In the genomic region with DNA sequence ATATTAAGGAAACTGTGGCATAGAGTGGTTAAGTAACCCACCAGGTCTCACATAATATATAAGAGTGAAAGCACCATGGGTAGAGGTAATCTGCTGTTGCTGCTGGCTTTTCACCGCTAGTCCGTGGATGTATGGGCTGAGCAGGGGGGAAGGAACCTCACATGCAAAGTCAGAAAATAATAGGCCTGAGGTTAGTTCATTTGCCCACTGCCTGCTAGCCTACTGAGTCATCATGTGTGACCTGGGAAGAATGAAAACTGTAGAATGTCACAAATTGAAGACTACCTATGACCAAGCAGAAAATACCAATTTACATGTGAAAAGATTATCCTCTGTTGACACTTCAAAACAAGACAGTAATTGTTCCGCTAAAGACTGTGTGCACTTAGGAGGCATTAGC, we compare ENCODE assay signal across 24 cellular contexts.
DNase-seq lines count a peak whose midpoint lies in the region; ATAC-seq and TF ChIP-seq lines count a peak whose summit lies in the region.
"Had no signal": no experiment of that assay in that cellular context is flagged by ENCODE, and none has a peak within 500 bp of the region (broad histone marks: within the 10 kb centered on the region; RNA-seq: fewer than 3 reads in every experiment).

No MANE protein-coding gene starts in this region.

- H3K27me3 Mint-ChIP-seq in WTC11 (ENCODE audit: low read depth) = no peaks in the 10 kb centered on the region
- H3K27me3 Mint-ChIP-seq: activated naive CD8-positive, alpha-beta T cell; activated T-helper 17 cell treated with anti-CD3 and anti-CD28 coated beads, Interleukin-2, amount 50 U/mL, for 72 hours; T-helper 17 cell; type B pancreatic cell had no signal

- H3K9me3 ChIP-seq in sigmoid colon = no peaks in the 10 kb centered on the region
- H3K9me3 ChIP-seq: BLaER1 treated with 17β-estradiol and CSF1 and Interleukin-3, amounts not matched to agents 10 nM and 100 nM; mucosa of descending colon had no signal

- POLR2A ChIA-PET in WTC11 (lab: Charles Lee) = no interaction called here

- intact Hi-C loops in sigmoid colon (cut with DNase I) = no loop called here

- no peaks in the 10 kb centered on the region for H3K27me3 ChIP-seq in sigmoid colon
- H3K27me3 ChIP-seq: BLaER1 treated with 17β-estradiol and CSF1 and Interleukin-3, amounts not matched to agents 10 nM and 100 nM had no signal

- TF ChIP-seq CTCF in WTC11 (IDR thresholded peaks at IDR 0.05) = no peak
- TF ChIP-seq CTCF in sigmoid colon (IDR thresholded peaks at IDR 0.05) = no peak

- no peak overlapping the region for H3K27ac ChIP-seq in sigmoid colon
- H3K27ac ChIP-seq: BLaER1 treated with 17β-estradiol and CSF1 and Interleukin-3, amounts not matched to agents 10 nM and 100 nM had no signal

- H3K4me1 Mint-ChIP-seq in WTC11 = peaks cover 5% of the 10 kb centered on the region; the same call in 1 of the 2 replicates
- H3K4me1 Mint-ChIP-seq: activated T-helper 17 cell treated with anti-CD3 and anti-CD28 coated beads, Interleukin-2, amount 50 U/mL, for 72 hours; T-helper 17 cell had no signal

- no peaks in the 10 kb centered on the region for H3K36me3 ChIP-seq in sigmoid colon
- H3K36me3 ChIP-seq: BLaER1 treated with 17β-estradiol and CSF1 and Interleukin-3, amounts not matched to agents 10 nM and 100 nM had no signal

- WGBS in sigmoid colon, 2 donors = 84 to 86% methylated on average over 3 of the region's 3 CpGs

- TF ChIP-seq POLR2A in sigmoid colon (IDR thresholded peaks at IDR 0.05) = no peak

- DNase-seq in NCI-H2227 treated with DMSO at 0.1 percent for 48 hours (lab: John Stamatoyannopoulos, UW) (peak; percentile 3), NCI-H2227 (lab: John Stamatoyannopoulos, UW; ENCODE audit: unreplicated experiment) (no peak), NCI-H1105 treated with DMSO at 0.1 percent for 48 hours (lab: John Stamatoyannopoulos, UW) (peak; percentile 49), WTC11 (ENCODE audit: low spot score) (no peak), renal cortical epithelial cell (ENCODE audit: low read depth) (peak; percentile 59), sigmoid colon (no peak), GDM1 (lab: John Stamatoyannopoulos, UW) (no peak)
- DNase-seq: activated CD4-positive, alpha-beta T cell treated with anti-CD3 and anti-CD28 coated beads, Interleukin-2, amount 50 U/mL, for 1 hour; activated CD8-positive, alpha-beta memory T cell treated with anti-CD3 and anti-CD28 coated beads, Interleukin-2, amount 50 U/mL, for 4 hours; effector CD4-positive, alpha-beta T cell; erythroblast; foreskin fibroblast; left ventricle myocardium superior; mucosa of descending colon; NCI-H2171 treated with DMSO at 0.1 percent for 48 hours; NK-92 treated with Interleukin-12 subunit alpha and Interleukin-12 subunit beta, amount 100 ng/mL, for 24 hours; posterior cingulate gyrus; T-helper 17 cell had no signal

- TF ChIP-seq EP300 in sigmoid colon (IDR thresholded peaks at IDR 0.05) = no peak

- H3K27ac Mint-ChIP-seq in WTC11 = no peak overlapping the region
- H3K27ac Mint-ChIP-seq: activated naive CD8-positive, alpha-beta T cell; activated T-helper 17 cell treated with anti-CD3 and anti-CD28 coated beads, Interleukin-2, amount 50 U/mL, for 72 hours; T-helper 17 cell; type B pancreatic cell had no signal

- no peaks in the 10 kb centered on the region for H3K4me1 ChIP-seq in sigmoid colon
- H3K4me1 ChIP-seq: BLaER1 treated with 17β-estradiol and CSF1 and Interleukin-3, amounts not matched to agents 10 nM and 100 nM had no signal

- CTCF ChIA-PET in WTC11 (lab: Charles Lee) = no interaction called here

- peaks cover 4% of the 10 kb centered on the region; the same call in 1 of the 2 replicates for H3K9me3 Mint-ChIP-seq in WTC11
- H3K9me3 Mint-ChIP-seq: type B pancreatic cell had no signal

- ATAC-seq in WTC11 = peak; percentile 56
- no peak for ATAC-seq in HG02763 (IDR thresholded peaks at IDR 0.05; ENCODE audit: unreplicated experiment)
- ATAC-seq: activated T-helper 17 cell treated with anti-CD3 and anti-CD28 coated beads, Interleukin-2, amount 50 U/mL, for 72 hours; left ventricle myocardium superior; mucosa of descending colon; T-helper 17 cell had no signal

- H3K36me3 Mint-ChIP-seq in WTC11 = no peaks in the 10 kb centered on the region
- H3K36me3 Mint-ChIP-seq: activated naive CD8-positive, alpha-beta T cell; type B pancreatic cell had no signal

- no peak overlapping the region for H3K4me3 ChIP-seq in sigmoid colon
- H3K4me3 ChIP-seq: BLaER1 treated with 17β-estradiol and CSF1 and Interleukin-3, amounts not matched to agents 10 nM and 100 nM; mucosa of descending colon had no signal

- H3K4me3 Mint-ChIP-seq in WTC11 = no peak overlapping the region
- H3K4me3 Mint-ChIP-seq: activated naive CD8-positive, alpha-beta T cell; activated T-helper 17 cell treated with anti-CD3 and anti-CD28 coated beads, Interleukin-2, amount 50 U/mL, for 72 hours; neural crest cell; T-helper 17 cell; type B pancreatic cell had no signal

TF ChIP-seq in WTC11, 78 proteins besides CTCF, POLR2A, EP300 and RAD21 (continues in another document):
- TF ChIP-seq, protein P1, sequence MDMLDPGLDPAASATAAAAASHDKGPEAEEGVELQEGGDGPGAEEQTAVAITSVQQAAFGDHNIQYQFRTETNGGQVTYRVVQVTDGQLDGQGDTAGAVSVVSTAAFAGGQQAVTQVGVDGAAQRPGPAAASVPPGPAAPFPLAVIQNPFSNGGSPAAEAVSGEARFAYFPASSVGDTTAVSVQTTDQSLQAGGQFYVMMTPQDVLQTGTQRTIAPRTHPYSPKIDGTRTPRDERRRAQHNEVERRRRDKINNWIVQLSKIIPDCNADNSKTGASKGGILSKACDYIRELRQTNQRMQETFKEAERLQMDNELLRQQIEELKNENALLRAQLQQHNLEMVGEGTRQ (CRISPR knock-in tag; IDR thresholded peaks at IDR 0.05) = no peak
- TF ChIP-seq, protein P2, sequence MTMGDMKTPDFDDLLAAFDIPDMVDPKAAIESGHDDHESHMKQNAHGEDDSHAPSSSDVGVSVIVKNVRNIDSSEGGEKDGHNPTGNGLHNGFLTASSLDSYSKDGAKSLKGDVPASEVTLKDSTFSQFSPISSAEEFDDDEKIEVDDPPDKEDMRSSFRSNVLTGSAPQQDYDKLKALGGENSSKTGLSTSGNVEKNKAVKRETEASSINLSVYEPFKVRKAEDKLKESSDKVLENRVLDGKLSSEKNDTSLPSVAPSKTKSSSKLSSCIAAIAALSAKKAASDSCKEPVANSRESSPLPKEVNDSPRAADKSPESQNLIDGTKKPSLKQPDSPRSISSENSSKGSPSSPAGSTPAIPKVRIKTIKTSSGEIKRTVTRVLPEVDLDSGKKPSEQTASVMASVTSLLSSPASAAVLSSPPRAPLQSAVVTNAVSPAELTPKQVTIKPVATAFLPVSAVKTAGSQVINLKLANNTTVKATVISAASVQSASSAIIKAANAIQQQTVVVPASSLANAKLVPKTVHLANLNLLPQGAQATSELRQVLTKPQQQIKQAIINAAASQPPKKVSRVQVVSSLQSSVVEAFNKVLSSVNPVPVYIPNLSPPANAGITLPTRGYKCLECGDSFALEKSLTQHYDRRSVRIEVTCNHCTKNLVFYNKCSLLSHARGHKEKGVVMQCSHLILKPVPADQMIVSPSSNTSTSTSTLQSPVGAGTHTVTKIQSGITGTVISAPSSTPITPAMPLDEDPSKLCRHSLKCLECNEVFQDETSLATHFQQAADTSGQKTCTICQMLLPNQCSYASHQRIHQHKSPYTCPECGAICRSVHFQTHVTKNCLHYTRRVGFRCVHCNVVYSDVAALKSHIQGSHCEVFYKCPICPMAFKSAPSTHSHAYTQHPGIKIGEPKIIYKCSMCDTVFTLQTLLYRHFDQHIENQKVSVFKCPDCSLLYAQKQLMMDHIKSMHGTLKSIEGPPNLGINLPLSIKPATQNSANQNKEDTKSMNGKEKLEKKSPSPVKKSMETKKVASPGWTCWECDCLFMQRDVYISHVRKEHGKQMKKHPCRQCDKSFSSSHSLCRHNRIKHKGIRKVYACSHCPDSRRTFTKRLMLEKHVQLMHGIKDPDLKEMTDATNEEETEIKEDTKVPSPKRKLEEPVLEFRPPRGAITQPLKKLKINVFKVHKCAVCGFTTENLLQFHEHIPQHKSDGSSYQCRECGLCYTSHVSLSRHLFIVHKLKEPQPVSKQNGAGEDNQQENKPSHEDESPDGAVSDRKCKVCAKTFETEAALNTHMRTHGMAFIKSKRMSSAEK (CRISPR knock-in tag; IDR thresholded peaks at IDR 0.05; ENCODE audit: borderline replicate concordance) = no peak
- TF ChIP-seq, protein P3, sequence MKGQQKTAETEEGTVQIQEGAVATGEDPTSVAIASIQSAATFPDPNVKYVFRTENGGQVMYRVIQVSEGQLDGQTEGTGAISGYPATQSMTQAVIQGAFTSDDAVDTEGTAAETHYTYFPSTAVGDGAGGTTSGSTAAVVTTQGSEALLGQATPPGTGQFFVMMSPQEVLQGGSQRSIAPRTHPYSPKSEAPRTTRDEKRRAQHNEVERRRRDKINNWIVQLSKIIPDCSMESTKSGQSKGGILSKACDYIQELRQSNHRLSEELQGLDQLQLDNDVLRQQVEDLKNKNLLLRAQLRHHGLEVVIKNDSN (CRISPR knock-in tag; IDR thresholded peaks at IDR 0.05) = no peak
- TF ChIP-seq, protein P4, sequence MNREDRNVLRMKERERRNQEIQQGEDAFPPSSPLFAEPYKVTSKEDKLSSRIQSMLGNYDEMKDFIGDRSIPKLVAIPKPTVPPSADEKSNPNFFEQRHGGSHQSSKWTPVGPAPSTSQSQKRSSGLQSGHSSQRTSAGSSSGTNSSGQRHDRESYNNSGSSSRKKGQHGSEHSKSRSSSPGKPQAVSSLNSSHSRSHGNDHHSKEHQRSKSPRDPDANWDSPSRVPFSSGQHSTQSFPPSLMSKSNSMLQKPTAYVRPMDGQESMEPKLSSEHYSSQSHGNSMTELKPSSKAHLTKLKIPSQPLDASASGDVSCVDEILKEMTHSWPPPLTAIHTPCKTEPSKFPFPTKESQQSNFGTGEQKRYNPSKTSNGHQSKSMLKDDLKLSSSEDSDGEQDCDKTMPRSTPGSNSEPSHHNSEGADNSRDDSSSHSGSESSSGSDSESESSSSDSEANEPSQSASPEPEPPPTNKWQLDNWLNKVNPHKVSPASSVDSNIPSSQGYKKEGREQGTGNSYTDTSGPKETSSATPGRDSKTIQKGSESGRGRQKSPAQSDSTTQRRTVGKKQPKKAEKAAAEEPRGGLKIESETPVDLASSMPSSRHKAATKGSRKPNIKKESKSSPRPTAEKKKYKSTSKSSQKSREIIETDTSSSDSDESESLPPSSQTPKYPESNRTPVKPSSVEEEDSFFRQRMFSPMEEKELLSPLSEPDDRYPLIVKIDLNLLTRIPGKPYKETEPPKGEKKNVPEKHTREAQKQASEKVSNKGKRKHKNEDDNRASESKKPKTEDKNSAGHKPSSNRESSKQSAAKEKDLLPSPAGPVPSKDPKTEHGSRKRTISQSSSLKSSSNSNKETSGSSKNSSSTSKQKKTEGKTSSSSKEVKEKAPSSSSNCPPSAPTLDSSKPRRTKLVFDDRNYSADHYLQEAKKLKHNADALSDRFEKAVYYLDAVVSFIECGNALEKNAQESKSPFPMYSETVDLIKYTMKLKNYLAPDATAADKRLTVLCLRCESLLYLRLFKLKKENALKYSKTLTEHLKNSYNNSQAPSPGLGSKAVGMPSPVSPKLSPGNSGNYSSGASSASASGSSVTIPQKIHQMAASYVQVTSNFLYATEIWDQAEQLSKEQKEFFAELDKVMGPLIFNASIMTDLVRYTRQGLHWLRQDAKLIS (CRISPR knock-in tag; IDR thresholded peaks at IDR 0.05; ENCODE audit: borderline replicate concordance) = no peak
- TF ChIP-seq ETV6 (CRISPR knock-in tag; IDR thresholded peaks at IDR 0.05) = no peak

Comparison
In these comparisons a context has a peak if more than half of its experiments do, and no peak if none do; other contexts are left out.
1. DNase-seq: peak in NCI-H2227 treated with DMSO at 0.1 percent for 48 hours (single experiment), NCI-H1105 treated with DMSO at 0.1 percent for 48 hours (single experiment) and renal cortical epithelial cell (single experiment); none in NCI-H2227 (single experiment), WTC11 (single experiment), sigmoid colon (single experiment) and GDM1 (single experiment).